ENCODE assay signal across 1 cellular context in the genomic region with DNA sequence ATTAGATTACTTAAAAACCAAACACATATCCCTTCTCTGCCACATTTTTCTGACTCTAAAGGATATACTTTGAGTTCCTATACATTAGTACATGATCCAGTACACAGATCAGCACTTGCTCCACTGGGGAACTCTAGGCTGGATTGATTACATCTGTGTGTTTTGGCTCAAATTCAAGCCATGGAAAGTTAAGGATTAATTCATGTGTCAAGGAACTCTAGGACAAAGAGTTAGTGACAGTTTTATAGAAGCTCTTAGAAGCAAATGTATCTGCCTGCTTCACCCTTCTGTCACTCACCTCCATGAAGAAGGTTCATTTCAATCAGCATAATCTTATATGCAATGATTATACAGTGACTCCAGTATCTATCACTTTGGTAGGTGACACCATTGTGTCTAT.
TF ChIP-seq lines count a peak whose summit lies in the region.

No MANE protein-coding gene starts in this region.

TF ChIP-seq in HepG2, 621 proteins besides CTCF, POLR2A, EP300 and RAD21 (continued from another document and continues in another):
- TF ChIP-seq ZNF724P (CRISPR knock-in tag; IDR thresholded peaks at IDR 0.05; ENCODE audit: borderline replicate concordance) (no peak), FOXC1 (CRISPR knock-in tag; IDR thresholded peaks at IDR 0.05; ENCODE audit: borderline replicate concordance) (no peak), HMGA1 (CRISPR knock-in tag; conservative IDR thresholded peaks at IDR 0.05) (no peak), ZNF672 (CRISPR knock-in tag; IDR thresholded peaks at IDR 0.05) (no peak), NR1H2 (CRISPR knock-in tag; IDR thresholded peaks at IDR 0.05; ENCODE audit: borderline replicate concordance, low read depth) (no peak), SOX5 (CRISPR knock-in tag; IDR thresholded peaks at IDR 0.05; ENCODE audit: borderline replicate concordance) (no peak), ZEB1 (IDR thresholded peaks at IDR 0.05; ENCODE audit: insufficient replicate concordance, low read depth) (no peak), FOXM1 (CRISPR knock-in tag; IDR thresholded peaks at IDR 0.05) (no peak), TOPORS (CRISPR knock-in tag; IDR thresholded peaks at IDR 0.05) (no peak), ZNF124 (CRISPR knock-in tag; IDR thresholded peaks at IDR 0.05) (no peak), KDM1A (CRISPR knock-in tag; IDR thresholded peaks at IDR 0.05) (no peak), ZNF160 (CRISPR knock-in tag; IDR thresholded peaks at IDR 0.05) (no peak), ZNF598 (CRISPR knock-in tag; IDR thresholded peaks at IDR 0.05; ENCODE audit: borderline replicate concordance) (no peak), ZNF773 (CRISPR knock-in tag; IDR thresholded peaks at IDR 0.05; ENCODE audit: borderline replicate concordance) (no peak), ZNF530 (CRISPR knock-in tag; IDR thresholded peaks at IDR 0.05; ENCODE audit: low read depth) (no peak), ZNF768 (CRISPR knock-in tag; IDR thresholded peaks at IDR 0.05) (no peak), BRCA1 (CRISPR knock-in tag; IDR thresholded peaks at IDR 0.05) (no peak), FOXA3 (CRISPR knock-in tag; IDR thresholded peaks at IDR 0.05) (0 out of 2 replicates have a peak, but pooled peaks have one; percentile 33), SOX13 (IDR thresholded peaks at IDR 0.05) (no peak), SOX13 (CRISPR knock-in tag; conservative IDR thresholded peaks at IDR 0.05 in 1 of 2, IDR thresholded peaks at IDR 0.05 in 1 of 2) (peak in 1 of 2 experiments; percentile 40; a peak in 1 of 4 replicates), TBX3 (IDR thresholded peaks at IDR 0.05; ENCODE audit: borderline replicate concordance) (no peak), BORCS8-MEF2B (CRISPR knock-in tag; IDR thresholded peaks at IDR 0.05) (no peak), ZNF792 (CRISPR knock-in tag; IDR thresholded peaks at IDR 0.05) (peak; percentile 25; the same call in 1 of the 2 replicates), NR2F2 (IDR thresholded peaks at IDR 0.05; ENCODE audit: borderline replicate concordance, low read depth) (no peak), SOX6 (IDR thresholded peaks at IDR 0.05) (no peak), SOX6 (CRISPR knock-in tag; IDR thresholded peaks at IDR 0.05) (peak; percentile 42; the same call in 1 of the 2 replicates), HNRNPUL1 (IDR thresholded peaks at IDR 0.05; ENCODE audit: low read depth, low read length) (no peak), SAFB2 (CRISPR knock-in tag; IDR thresholded peaks at IDR 0.05; ENCODE audit: borderline replicate concordance, low read depth) (no peak), ZNF496 (CRISPR knock-in tag; IDR thresholded peaks at IDR 0.05; ENCODE audit: insufficient replicate concordance) (no peak), ZNF709 (CRISPR knock-in tag; IDR thresholded peaks at IDR 0.05) (no peak), KLF15 (CRISPR knock-in tag; IDR thresholded peaks at IDR 0.05; ENCODE audit: borderline replicate concordance) (no peak), ZNF558 (CRISPR knock-in tag; IDR thresholded peaks at IDR 0.05; ENCODE audit: borderline replicate concordance) (no peak), EZH2 (conservative IDR thresholded peaks at IDR 0.05; ENCODE audit: low read depth, low read length) (no peak), PAF1 (CRISPR knock-in tag; IDR thresholded peaks at IDR 0.05) (no peak), ZNF264 (CRISPR knock-in tag; IDR thresholded peaks at IDR 0.05) (0 out of 2 replicates have a peak, but pooled peaks have one; percentile 30), ZSCAN22 (CRISPR knock-in tag; IDR thresholded peaks at IDR 0.05) (no peak)
- TF ChIP-seq, protein P1, sequence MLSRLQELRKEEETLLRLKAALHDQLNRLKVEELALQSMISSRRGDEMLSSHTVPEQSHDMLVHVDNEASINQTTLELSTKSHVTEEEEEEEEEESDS (CRISPR knock-in tag; IDR thresholded peaks at IDR 0.05; ENCODE audit: borderline replicate concordance) = no peak
- TF ChIP-seq, protein P2, sequence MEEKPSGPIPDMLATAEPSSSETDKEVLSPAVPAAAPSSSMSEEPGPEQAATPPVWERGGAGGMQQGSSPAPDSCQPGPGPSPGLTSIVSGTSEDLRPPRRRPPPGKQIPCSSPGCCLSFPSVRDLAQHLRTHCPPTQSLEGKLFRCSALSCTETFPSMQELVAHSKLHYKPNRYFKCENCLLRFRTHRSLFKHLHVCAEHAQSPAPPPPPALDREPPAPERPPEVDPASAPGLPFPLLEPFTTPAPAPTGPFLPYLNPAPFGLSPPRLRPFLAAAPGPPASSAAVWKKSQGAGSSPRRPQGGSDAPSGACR (CRISPR knock-in tag; IDR thresholded peaks at IDR 0.05) = no peak
- TF ChIP-seq, protein P3, sequence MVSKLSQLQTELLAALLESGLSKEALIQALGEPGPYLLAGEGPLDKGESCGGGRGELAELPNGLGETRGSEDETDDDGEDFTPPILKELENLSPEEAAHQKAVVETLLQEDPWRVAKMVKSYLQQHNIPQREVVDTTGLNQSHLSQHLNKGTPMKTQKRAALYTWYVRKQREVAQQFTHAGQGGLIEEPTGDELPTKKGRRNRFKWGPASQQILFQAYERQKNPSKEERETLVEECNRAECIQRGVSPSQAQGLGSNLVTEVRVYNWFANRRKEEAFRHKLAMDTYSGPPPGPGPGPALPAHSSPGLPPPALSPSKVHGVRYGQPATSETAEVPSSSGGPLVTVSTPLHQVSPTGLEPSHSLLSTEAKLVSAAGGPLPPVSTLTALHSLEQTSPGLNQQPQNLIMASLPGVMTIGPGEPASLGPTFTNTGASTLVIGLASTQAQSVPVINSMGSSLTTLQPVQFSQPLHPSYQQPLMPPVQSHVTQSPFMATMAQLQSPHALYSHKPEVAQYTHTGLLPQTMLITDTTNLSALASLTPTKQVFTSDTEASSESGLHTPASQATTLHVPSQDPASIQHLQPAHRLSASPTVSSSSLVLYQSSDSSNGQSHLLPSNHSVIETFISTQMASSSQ (IDR thresholded peaks at IDR 0.05; ENCODE audit: low read depth) = 0 out of 2 replicates have a peak, but pooled peaks have one; percentile 32
- TF ChIP-seq, protein P3 (CRISPR knock-in tag; IDR thresholded peaks at IDR 0.05; ENCODE audit: borderline replicate concordance) = no peak; the same call in 1 of the 2 replicates
- TF ChIP-seq, protein P4, sequence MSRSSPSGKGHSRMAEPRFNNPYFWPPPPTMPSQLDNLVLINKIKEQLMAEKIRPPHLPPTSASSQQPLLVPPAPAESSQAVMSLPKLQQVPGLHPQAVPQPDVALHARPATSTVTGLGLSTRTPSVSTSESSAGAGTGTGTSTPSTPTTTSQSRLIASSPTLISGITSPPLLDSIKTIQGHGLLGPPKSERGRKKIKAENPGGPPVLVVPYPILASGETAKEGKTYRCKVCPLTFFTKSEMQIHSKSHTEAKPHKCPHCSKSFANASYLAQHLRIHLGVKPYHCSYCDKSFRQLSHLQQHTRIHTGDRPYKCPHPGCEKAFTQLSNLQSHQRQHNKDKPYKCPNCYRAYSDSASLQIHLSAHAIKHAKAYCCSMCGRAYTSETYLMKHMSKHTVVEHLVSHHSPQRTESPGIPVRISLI (CRISPR knock-in tag; IDR thresholded peaks at IDR 0.05; ENCODE audit: borderline replicate concordance) = no peak
- TF ChIP-seq, protein P5, sequence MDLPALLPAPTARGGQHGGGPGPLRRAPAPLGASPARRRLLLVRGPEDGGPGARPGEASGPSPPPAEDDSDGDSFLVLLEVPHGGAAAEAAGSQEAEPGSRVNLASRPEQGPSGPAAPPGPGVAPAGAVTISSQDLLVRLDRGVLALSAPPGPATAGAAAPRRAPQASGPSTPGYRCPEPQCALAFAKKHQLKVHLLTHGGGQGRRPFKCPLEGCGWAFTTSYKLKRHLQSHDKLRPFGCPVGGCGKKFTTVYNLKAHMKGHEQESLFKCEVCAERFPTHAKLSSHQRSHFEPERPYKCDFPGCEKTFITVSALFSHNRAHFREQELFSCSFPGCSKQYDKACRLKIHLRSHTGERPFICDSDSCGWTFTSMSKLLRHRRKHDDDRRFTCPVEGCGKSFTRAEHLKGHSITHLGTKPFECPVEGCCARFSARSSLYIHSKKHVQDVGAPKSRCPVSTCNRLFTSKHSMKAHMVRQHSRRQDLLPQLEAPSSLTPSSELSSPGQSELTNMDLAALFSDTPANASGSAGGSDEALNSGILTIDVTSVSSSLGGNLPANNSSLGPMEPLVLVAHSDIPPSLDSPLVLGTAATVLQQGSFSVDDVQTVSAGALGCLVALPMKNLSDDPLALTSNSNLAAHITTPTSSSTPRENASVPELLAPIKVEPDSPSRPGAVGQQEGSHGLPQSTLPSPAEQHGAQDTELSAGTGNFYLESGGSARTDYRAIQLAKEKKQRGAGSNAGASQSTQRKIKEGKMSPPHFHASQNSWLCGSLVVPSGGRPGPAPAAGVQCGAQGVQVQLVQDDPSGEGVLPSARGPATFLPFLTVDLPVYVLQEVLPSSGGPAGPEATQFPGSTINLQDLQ (CRISPR knock-in tag; IDR thresholded peaks at IDR 0.05) = no peak
- TF ChIP-seq, protein P6, sequence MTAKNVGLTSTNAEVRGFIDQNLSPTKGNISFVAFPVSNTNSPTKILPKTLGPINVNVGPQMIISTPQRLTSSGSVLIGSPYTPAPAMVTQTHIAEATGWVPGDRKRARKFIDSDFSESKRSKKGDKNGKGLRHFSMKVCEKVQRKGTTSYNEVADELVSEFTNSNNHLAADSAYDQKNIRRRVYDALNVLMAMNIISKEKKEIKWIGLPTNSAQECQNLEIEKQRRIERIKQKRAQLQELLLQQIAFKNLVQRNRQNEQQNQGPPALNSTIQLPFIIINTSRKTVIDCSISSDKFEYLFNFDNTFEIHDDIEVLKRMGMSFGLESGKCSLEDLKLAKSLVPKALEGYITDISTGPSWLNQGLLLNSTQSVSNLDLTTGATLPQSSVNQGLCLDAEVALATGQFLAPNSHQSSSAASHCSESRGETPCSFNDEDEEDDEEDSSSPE (CRISPR knock-in tag; IDR thresholded peaks at IDR 0.05) = no peak
- TF ChIP-seq, protein P7, sequence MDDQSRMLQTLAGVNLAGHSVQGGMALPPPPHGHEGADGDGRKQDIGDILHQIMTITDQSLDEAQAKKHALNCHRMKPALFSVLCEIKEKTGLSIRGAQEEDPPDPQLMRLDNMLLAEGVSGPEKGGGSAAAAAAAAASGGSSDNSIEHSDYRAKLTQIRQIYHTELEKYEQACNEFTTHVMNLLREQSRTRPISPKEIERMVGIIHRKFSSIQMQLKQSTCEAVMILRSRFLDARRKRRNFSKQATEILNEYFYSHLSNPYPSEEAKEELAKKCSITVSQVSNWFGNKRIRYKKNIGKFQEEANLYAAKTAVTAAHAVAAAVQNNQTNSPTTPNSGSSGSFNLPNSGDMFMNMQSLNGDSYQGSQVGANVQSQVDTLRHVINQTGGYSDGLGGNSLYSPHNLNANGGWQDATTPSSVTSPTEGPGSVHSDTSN (CRISPR knock-in tag; IDR thresholded peaks at IDR 0.05; ENCODE audit: borderline replicate concordance) = no peak
- TF ChIP-seq, protein P8, sequence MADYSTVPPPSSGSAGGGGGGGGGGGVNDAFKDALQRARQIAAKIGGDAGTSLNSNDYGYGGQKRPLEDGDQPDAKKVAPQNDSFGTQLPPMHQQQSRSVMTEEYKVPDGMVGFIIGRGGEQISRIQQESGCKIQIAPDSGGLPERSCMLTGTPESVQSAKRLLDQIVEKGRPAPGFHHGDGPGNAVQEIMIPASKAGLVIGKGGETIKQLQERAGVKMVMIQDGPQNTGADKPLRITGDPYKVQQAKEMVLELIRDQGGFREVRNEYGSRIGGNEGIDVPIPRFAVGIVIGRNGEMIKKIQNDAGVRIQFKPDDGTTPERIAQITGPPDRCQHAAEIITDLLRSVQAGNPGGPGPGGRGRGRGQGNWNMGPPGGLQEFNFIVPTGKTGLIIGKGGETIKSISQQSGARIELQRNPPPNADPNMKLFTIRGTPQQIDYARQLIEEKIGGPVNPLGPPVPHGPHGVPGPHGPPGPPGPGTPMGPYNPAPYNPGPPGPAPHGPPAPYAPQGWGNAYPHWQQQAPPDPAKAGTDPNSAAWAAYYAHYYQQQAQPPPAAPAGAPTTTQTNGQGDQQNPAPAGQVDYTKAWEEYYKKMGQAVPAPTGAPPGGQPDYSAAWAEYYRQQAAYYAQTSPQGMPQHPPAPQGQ (CRISPR knock-in tag; IDR thresholded peaks at IDR 0.05; ENCODE audit: borderline replicate concordance) = no peak
- TF ChIP-seq, protein P9, sequence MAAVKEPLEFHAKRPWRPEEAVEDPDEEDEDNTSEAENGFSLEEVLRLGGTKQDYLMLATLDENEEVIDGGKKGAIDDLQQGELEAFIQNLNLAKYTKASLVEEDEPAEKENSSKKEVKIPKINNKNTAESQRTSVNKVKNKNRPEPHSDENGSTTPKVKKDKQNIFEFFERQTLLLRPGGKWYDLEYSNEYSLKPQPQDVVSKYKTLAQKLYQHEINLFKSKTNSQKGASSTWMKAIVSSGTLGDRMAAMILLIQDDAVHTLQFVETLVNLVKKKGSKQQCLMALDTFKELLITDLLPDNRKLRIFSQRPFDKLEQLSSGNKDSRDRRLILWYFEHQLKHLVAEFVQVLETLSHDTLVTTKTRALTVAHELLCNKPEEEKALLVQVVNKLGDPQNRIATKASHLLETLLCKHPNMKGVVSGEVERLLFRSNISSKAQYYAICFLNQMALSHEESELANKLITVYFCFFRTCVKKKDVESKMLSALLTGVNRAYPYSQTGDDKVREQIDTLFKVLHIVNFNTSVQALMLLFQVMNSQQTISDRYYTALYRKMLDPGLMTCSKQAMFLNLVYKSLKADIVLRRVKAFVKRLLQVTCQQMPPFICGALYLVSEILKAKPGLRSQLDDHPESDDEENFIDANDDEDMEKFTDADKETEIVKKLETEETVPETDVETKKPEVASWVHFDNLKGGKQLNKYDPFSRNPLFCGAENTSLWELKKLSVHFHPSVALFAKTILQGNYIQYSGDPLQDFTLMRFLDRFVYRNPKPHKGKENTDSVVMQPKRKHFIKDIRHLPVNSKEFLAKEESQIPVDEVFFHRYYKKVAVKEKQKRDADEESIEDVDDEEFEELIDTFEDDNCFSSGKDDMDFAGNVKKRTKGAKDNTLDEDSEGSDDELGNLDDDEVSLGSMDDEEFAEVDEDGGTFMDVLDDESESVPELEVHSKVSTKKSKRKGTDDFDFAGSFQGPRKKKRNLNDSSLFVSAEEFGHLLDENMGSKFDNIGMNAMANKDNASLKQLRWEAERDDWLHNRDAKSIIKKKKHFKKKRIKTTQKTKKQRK (IDR thresholded peaks at IDR 0.05; ENCODE audit: low read length) = no peak
